Comparison of ENCODE assay signal across 9 cellular contexts in genomic region chr17:78272181-78272913, GRCh38. TPM values are rescaled to one million over a fixed set of nuclear protein-coding genes. Genes with fewer than 3 reads are reported as not detected.
DNase-seq lines count a peak whose midpoint lies in the region; ATAC-seq and TF ChIP-seq lines count a peak whose summit lies in the region.
"Had no signal": no experiment of that assay in that cellular context is flagged by ENCODE, and none has a peak within 500 bp of the region (broad histone marks: within the 10 kb centered on the region; RNA-seq: fewer than 3 reads in every experiment).

No MANE protein-coding gene starts in this region.

- peaks cover 47% of the 10 kb centered on the region in 3 donors for H3K4me1 Mint-ChIP-seq in T-cell

- peak in 1 of 4 donors; percentile 89 for TF ChIP-seq EP300 in upper lobe of left lung (IDR thresholded peaks at IDR 0.05)

- 15 to 20% methylated on average over 16 to 17 of the region's 17 CpGs for WGBS in upper lobe of left lung, 2 donors

- no peaks in the 10 kb centered on the region for H3K9me3 Mint-ChIP-seq in T-cell

- ATAC-seq in T-cell (replicated peaks in 1 of 4), result peak; percentile 66 to 93 (median 78)
- ATAC-seq in upper lobe of left lung (ENCODE audit: low FRiP score in 2 of 2), result peak; percentile 56 to 93
- ATAC-seq in HG02759 (IDR thresholded peaks at IDR 0.05; ENCODE audit: unreplicated experiment), result no peak
- no peak for ATAC-seq in GM21367 (IDR thresholded peaks at IDR 0.05; ENCODE audit: unreplicated experiment)

- DNase-seq in HL-60 (ENCODE audit: low read depth in 1 of 2, low spot score in 1 of 2) (peak; percentile 48), T-cell (peak in 33 of 34 experiments; percentile 36 to 90 (median 78)), mucosa of gallbladder (ENCODE audit: low spot score) (peak; percentile 66), upper lobe of left lung (peak in 1 of 2 donors; percentile 91), superior temporal gyrus (ENCODE audit: extremely low spot score) (no peak)
- DNase-seq in central memory CD4-positive, alpha-beta T cell, result peak; percentile 74

- H3K27me3 Mint-ChIP-seq in T-cell, result peaks cover 0 to 8% of the 10 kb centered on the region in 2 donors

- peak in 2 of 4 donors; percentile 25 to 69 for TF ChIP-seq POLR2A in upper lobe of left lung (IDR thresholded peaks at IDR 0.05)

- H3K27ac Mint-ChIP-seq in T-cell, result peak overlapping the region; percentile 27 to 85

- no peaks in the 10 kb centered on the region for H3K36me3 Mint-ChIP-seq in T-cell

- POLR2A ChIA-PET in T-cell (lab: Charles Lee), result no interaction called here

- no peak for TF ChIP-seq CTCF in HL-60 (IDR thresholded peaks at IDR 0.05; ENCODE audit: insufficient read depth, low read length)
- no peak for TF ChIP-seq CTCF in upper lobe of left lung (IDR thresholded peaks at IDR 0.05)

- no peaks in the 10 kb centered on the region for H3K9me3 ChIP-seq in upper lobe of left lung

- peaks cover 41 to 51% (median 45%) of the 10 kb centered on the region in 4 donors for H3K4me1 ChIP-seq in upper lobe of left lung

- peak overlapping the region in 2 of 3 donors; percentile 4 to 61 for H3K4me3 Mint-ChIP-seq in T-cell

- CTCF ChIA-PET in T-cell (lab: Charles Lee), result no interaction called here

- H3K27me3 ChIP-seq in HL-60 (ENCODE audit: insufficient read depth, poor library complexity, severe bottlenecking) (no peaks in the 10 kb centered on the region), upper lobe of left lung (no peaks in the 10 kb centered on the region)

- no peaks in the 10 kb centered on the region for H3K36me3 ChIP-seq in upper lobe of left lung

- peak overlapping the region; percentile 9; the same call in 1 of the 2 replicates for H3K4me3 ChIP-seq in HL-60 (replicated peaks; ENCODE audit: insufficient read depth, low read length)
- peak overlapping the region in 2 of 4 donors; percentile 13 to 18 for H3K4me3 ChIP-seq in upper lobe of left lung

- H3K27ac ChIP-seq in HL-60 (replicated peaks), result peak overlapping the region; percentile 29; the same call in 1 of the 2 replicates
- peak overlapping the region in 3 of 4 donors; percentile 54 to 77 (median 71) for H3K27ac ChIP-seq in upper lobe of left lung

RNA-seq across cellular contexts. Expression of gene TMEM235, which starts 40.9 kb away (rescaled TPM):
- total RNA-seq in T-cell (not detected), mucosa of gallbladder (not detected), upper lobe of left lung (not detected)
- total RNA-seq: liver had no signal

RNA-seq across cellular contexts. Expression of gene BIRC5, which starts 58.3 kb away (rescaled TPM):
- total RNA-seq in T-cell (1 to 10 TPM in 3 of 5 donors, under 1 TPM in 2; 0.67 to 1.9 (median 1.3) TPM), mucosa of gallbladder (2.7 TPM), upper lobe of left lung (1 to 10 TPM in 5 of 6 donors, not detected in 1; 1.4 to 6.4 (median 3.5) TPM)

Comparison
In these comparisons a context has a peak if more than half of its experiments do, and no peak if none do; other contexts are left out.
1. ATAC-seq: peak in T-cell (4 of 4) and upper lobe of left lung (2 of 2); none in HG02759 (single experiment) and GM21367 (single experiment).